Comparison of ENCODE assay signal across 11 cellular contexts in genomic region chr13:36154567-36155231, GRCh38. TPM values are rescaled to one million over a fixed set of nuclear protein-coding genes. Genes with fewer than 3 reads are reported as not detected.
DNase-seq lines count a peak whose midpoint lies in the region; ATAC-seq and TF ChIP-seq lines count a peak whose summit lies in the region.
"Had no signal": no experiment of that assay in that cellular context is flagged by ENCODE, and none has a peak within 500 bp of the region (broad histone marks: within the 10 kb centered on the region; RNA-seq: fewer than 3 reads in every experiment).

No MANE protein-coding gene starts in this region.

- H3K9ac ChIP-seq in iPS-20b (ENCODE audit: low read depth, low read length) (no peak overlapping the region), mesenchymal stem cell (ENCODE audit: low read length) (no peak overlapping the region)

- no peak overlapping the region for H2AK5ac ChIP-seq in mesenchymal stem cell (ENCODE audit: low read length, severe bottlenecking)

- H3K4me1 ChIP-seq in iPS-20b (ENCODE audit: insufficient read depth, low read length), result no peaks in the 10 kb centered on the region
- H3K4me1 ChIP-seq in psoas muscle, result no peaks in the 10 kb centered on the region
- peaks cover 5% of the 10 kb centered on the region for H3K4me1 ChIP-seq in mesenchymal stem cell (ENCODE audit: control insufficient read depth, insufficient read depth, low read depth, low read length)

- H2AFZ ChIP-seq in mesenchymal stem cell (ENCODE audit: low read depth, low read length), result no peak overlapping the region

- DNase-seq in ELF-1 (ENCODE audit: low read depth, low spot score) (peak; percentile 66), chondrocyte (ENCODE audit: low spot score) (no peak), psoas muscle (peak in 1 of 2 donors; percentile 23), DMS153 (lab: John Stamatoyannopoulos, UW) (no peak), mesenchymal stem cell (no peak), NCI-H2107 (lab: John Stamatoyannopoulos, UW) (no peak)
- DNase-seq: activated T-cell treated with anti-CD3 and anti-CD28 coated beads, Interleukin-2, amount 50 U/mL, for 24 hours; cerebellar nuclear complex; NCI-H2029 had no signal

- H2BK15ac ChIP-seq in mesenchymal stem cell (ENCODE audit: low read depth, poor library complexity, severe bottlenecking), result no peak overlapping the region

- H3K14ac ChIP-seq in mesenchymal stem cell (ENCODE audit: low read length in 2 of 2), result no peak overlapping the region

- 4 to 7% (median 4%) methylated on average over 31 to 34 of the region's 34 CpGs for WGBS in psoas muscle, 3 donors
- WGBS in mesenchymal stem cell, result 46% methylated on average over 30 of the region's 34 CpGs

- TF ChIP-seq CTCF in chondrocyte (IDR thresholded peaks at IDR 0.05) (no peak), psoas muscle (IDR thresholded peaks at IDR 0.05) (no peak)

- no peaks in the 10 kb centered on the region for H3K79me1 ChIP-seq in mesenchymal stem cell (replicated peaks; ENCODE audit: low read length, poor library complexity, severe bottlenecking)

- peaks cover 40% of the 10 kb centered on the region for H3K27me3 Mint-ChIP-seq in chondrocyte (ENCODE audit: low read depth)

- H4K8ac ChIP-seq in mesenchymal stem cell (ENCODE audit: low read length), result no peak overlapping the region

- no peak overlapping the region for H2BK120ac ChIP-seq in mesenchymal stem cell (ENCODE audit: low read depth, low read length)

- no peak overlapping the region for H3K4ac ChIP-seq in mesenchymal stem cell (ENCODE audit: low read depth in 1 of 2, low read length in 2 of 2)

- H3K4me2 ChIP-seq in mesenchymal stem cell (ENCODE audit: low read length, poor library complexity, severe bottlenecking), result no peak overlapping the region

- H3K27me3 ChIP-seq in iPS-20b (ENCODE audit: insufficient read depth, low read length) (peaks cover 22% of the 10 kb centered on the region), psoas muscle (ENCODE audit: insufficient read depth in 3 of 3, low read length in 2 of 3) (peaks cover 0 to 3% (median 0%) of the 10 kb centered on the region in 3 donors), mesenchymal stem cell (ENCODE audit: control insufficient read depth in 1 of 2, insufficient read depth in 1 of 2, low read length in 2 of 2) (peaks cover 0 to 20% of the 10 kb centered on the region in 2 experiments)

- no peak overlapping the region for H2BK12ac ChIP-seq in mesenchymal stem cell (ENCODE audit: low read length in 2 of 2)

- H2BK5ac ChIP-seq in mesenchymal stem cell (ENCODE audit: low read depth, low read length, poor library complexity, severe bottlenecking), result no peak overlapping the region

- peaks cover 17% of the 10 kb centered on the region for H3K4me1 Mint-ChIP-seq in chondrocyte (ENCODE audit: low read depth)

- no peak overlapping the region for H3K18ac ChIP-seq in mesenchymal stem cell (ENCODE audit: low read depth in 1 of 2, low read length in 2 of 2)

- no peak overlapping the region for H4K91ac ChIP-seq in mesenchymal stem cell (ENCODE audit: low read length)

- peak overlapping the region; percentile 45 for H3K4me3 Mint-ChIP-seq in chondrocyte (ENCODE audit: unreplicated experiment)
- H3K4me3 Mint-ChIP-seq: activated T-cell treated with anti-CD3 and anti-CD28 coated beads, Interleukin-2, amount 50 U/mL, for 24 hours had no signal

- H3K9me3 Mint-ChIP-seq in chondrocyte (ENCODE audit: low read depth), result peaks cover 24% of the 10 kb centered on the region

- no peak overlapping the region for H3K23ac ChIP-seq in mesenchymal stem cell (ENCODE audit: low read length in 2 of 2)

- no peak overlapping the region for H3K27ac ChIP-seq in iPS-20b (ENCODE audit: low read length)
- H3K27ac ChIP-seq in psoas muscle, result no peak overlapping the region
- H3K27ac ChIP-seq in mesenchymal stem cell (ENCODE audit: low read length, poor library complexity, severe bottlenecking), result no peak overlapping the region

- H3K4me3 ChIP-seq in iPS-20b (ENCODE audit: low read length), result peak overlapping the region; percentile 57; the same call in 1 of the 2 replicates
- H3K4me3 ChIP-seq in psoas muscle, result peak overlapping the region; percentile 36
- H3K4me3 ChIP-seq in mesenchymal stem cell (ENCODE audit: insufficient read depth in 1 of 2, low read depth in 1 of 2, low read length in 2 of 2), result no peak overlapping the region

- no peaks in the 10 kb centered on the region for H3K36me3 ChIP-seq in iPS-20b (ENCODE audit: insufficient read depth, low read depth, low read length)
- no peaks in the 10 kb centered on the region for H3K36me3 ChIP-seq in psoas muscle (ENCODE audit: insufficient read depth in 1 of 2, low read depth in 1 of 2)
- H3K36me3 ChIP-seq in mesenchymal stem cell (ENCODE audit: control insufficient read depth in 1 of 2, insufficient read depth in 2 of 2, low read depth in 1 of 2, low read length in 2 of 2), result no peaks in the 10 kb centered on the region

- H3K36me3 Mint-ChIP-seq in chondrocyte (ENCODE audit: low read depth), result peaks cover 7% of the 10 kb centered on the region

- intact Hi-C loops in psoas muscle (cut with DNase I), result no loop called here

- no peaks in the 10 kb centered on the region for H3K9me3 ChIP-seq in iPS-20b (ENCODE audit: insufficient read depth, low read depth, low read length)
- H3K9me3 ChIP-seq in psoas muscle, result no peaks in the 10 kb centered on the region
- H3K9me3 ChIP-seq in mesenchymal stem cell (ENCODE audit: control insufficient read depth, low read length), result no peaks in the 10 kb centered on the region

- H3K27ac Mint-ChIP-seq in chondrocyte (ENCODE audit: unreplicated experiment), result no peak overlapping the region
- H3K27ac Mint-ChIP-seq: activated T-cell treated with anti-CD3 and anti-CD28 coated beads, Interleukin-2, amount 50 U/mL, for 24 hours had no signal

- ATAC-seq in psoas muscle (peak; percentile 23 to 86 (median 64)), HG02840 (IDR thresholded peaks at IDR 0.05; ENCODE audit: low FRiP score, unreplicated experiment) (no peak)

RNA-seq across cellular contexts. Expression of gene DCLK1, which starts 23.5 kb away (rescaled TPM):
- 7.3 to 25.8 TPM (median 7.9 TPM) in 3 replicates for total RNA-seq in chondrocyte
- 10 to 100 TPM in 1 of 4 donors, 1 to 10 TPM in 3; 2.3 to 15.1 (median 6.4) TPM for total RNA-seq in psoas muscle
- 1 to 10 TPM in 2 of 3 donors, under 1 TPM in 1; 0.98 to 3.9 (median 2.3) TPM for polyA plus RNA-seq in psoas muscle
- polyA plus RNA-seq in mesenchymal stem cell (2013, experiment 1 of 2), result 0.03 TPM
- not detected for polyA plus RNA-seq in mesenchymal stem cell (2013, experiment 2 of 2)

RNA-seq across cellular contexts. Expression of gene SOHLH2, which starts 59.7 kb away (rescaled TPM):
- 0.15 to 0.19 TPM in 2 of 3 replicates, not detected in the other for total RNA-seq in chondrocyte
- 1 to 10 TPM in 1 of 4 donors, under 1 TPM in 3; 0.17 to 1.4 (median 0.20) TPM for total RNA-seq in psoas muscle
- under 1 TPM in 2 of 3 donors, not detected in 1; 0.22 to 0.29 TPM for polyA plus RNA-seq in psoas muscle
- 0.33 TPM for polyA plus RNA-seq in mesenchymal stem cell (2013, experiment 1 of 2)
- polyA plus RNA-seq in mesenchymal stem cell (2013, experiment 2 of 2), result 0.37 TPM

Comparison
In these comparisons a context has a peak if more than half of its experiments do, and no peak if none do; other contexts are left out.
1. H3K4me3 ChIP-seq: peak in iPS-20b (single experiment) and psoas muscle (single experiment); none in mesenchymal stem cell (0 of 2).